In genomic region chr16:56417138-56417537, GRCh38 we compare ENCODE assay signal across 30 cellular contexts.
"Had no signal": no experiment of that assay in that cellular context is flagged by ENCODE, and none has a peak within 500 bp of the region (broad histone marks: within the 10 kb centered on the region; RNA-seq: fewer than 3 reads in every experiment).

No MANE protein-coding gene starts in this region.

- ATAC-seq: left colon; left lung; lower lobe of right lung; naive thymus-derived CD8-positive, alpha-beta T cell; pancreas; right cardiac atrium; sciatic nerve; stimulated activated naive B cell treated with anti-CD40 and anti-IgM and Interleukin-4, amounts not matched to agents 10 μg/mL and 1 μg/mL and 100 μg/mL, for 72 hours; stimulated activated naive CD8-positive, alpha-beta T cell treated with anti-CD3 and anti-CD28 coated beads, Interleukin-15, Interleukin-2, amounts not matched to agents 100 U/mL and 50 U/mL, for 24 hours; upper lobe of right lung had no signal

- H3K27me3 ChIP-seq: left lung, pancreas, stomach, testis, thyroid gland, transverse colon, upper lobe of right lung had no signal

- H3K9me3 ChIP-seq: left lung, lower lobe of right lung, pancreas, prostate gland, stomach, testis, thyroid gland, transverse colon, upper lobe of right lung had no signal

- H3K36me3 ChIP-seq: prostate gland, thyroid gland had no signal

- DNase-seq: hypothalamus; immature natural killer cell; kidney; left colon; left lung; lower lobe of right lung; mammary epithelial cell; mesenchymal stem cell; naive thymus-derived CD8-positive, alpha-beta T cell; nucleus accumbens; pancreas; posterior cingulate gyrus; retina; right cardiac atrium; stimulated activated CD4-positive, alpha-beta T cell treated with anti-CD3 and anti-CD28 coated beads, Interleukin-12 subunit alpha, Interleukin-12 subunit beta, amount 100 ng/mL, for 4 hours; stimulated activated CD4-positive, alpha-beta T cell treated with anti-CD3 and anti-CD28 coated beads, Interleukin-15, amount 100 ng/mL, for 24 hours; stimulated activated CD4-positive, alpha-beta T cell treated with anti-CD3 and anti-CD28 coated beads, Interleukin-2, amount 100 ng/mL, for 24 hours; stimulated activated CD4-positive, alpha-beta T cell treated with anti-CD3 and anti-CD28 coated beads, Interleukin-4, amount 100 ng/mL, for 1 hour; stimulated activated naive B cell treated with anti-CD40 and anti-IgM and Interleukin-4, amounts not matched to agents 10 μg/mL and 1 μg/mL and 100 μg/mL, for 72 hours; stimulated activated naive CD8-positive, alpha-beta T cell treated with anti-CD3 and anti-CD28 coated beads, Interleukin-15, Interleukin-2, amounts not matched to agents 100 U/mL and 50 U/mL, for 24 hours; stomach; testis; thyroid gland; transverse colon; upper lobe of right lung had no signal

- H3K27ac ChIP-seq: left lung, lower lobe of right lung, pancreas, prostate gland, skin epidermis, stomach, testis, thyroid gland, transverse colon, upper lobe of right lung had no signal

- FAIRE-seq: islet of Langerhans, kidney, pancreas, urothelium cell line had no signal

- H3K4me3 ChIP-seq: left lung, lower lobe of right lung, pancreas, prostate gland, skin epidermis, stomach, testis, thyroid gland, transverse colon, upper lobe of right lung had no signal
